21 cellular contexts compared by ENCODE assay signal in genomic region chrX:555589-556220, GRCh38.
DNase-seq lines count a peak whose midpoint lies in the region; TF ChIP-seq lines count a peak whose summit lies in the region.
"Had no signal": no experiment of that assay in that cellular context is flagged by ENCODE, and none has a peak within 500 bp of the region (broad histone marks: within the 10 kb centered on the region; RNA-seq: fewer than 3 reads in every experiment).

No MANE protein-coding gene starts in this region.

- no peaks in the 10 kb centered on the region for H3K27me3 ChIP-seq in osteoblast (ENCODE audit: insufficient read depth, low read length)

- no peaks in the 10 kb centered on the region for H3K4me1 ChIP-seq in osteoblast (ENCODE audit: insufficient read depth, low read length)
- H3K4me1 ChIP-seq: Caco-2 had no signal

- H4K20me1 ChIP-seq in osteoblast (ENCODE audit: insufficient read depth, low read length): no peaks in the 10 kb centered on the region

- DNase-seq in NCI-H1105 treated with DMSO at 0.1 percent for 48 hours (lab: John Stamatoyannopoulos, UW) (peak; percentile 26), NCI-H1105 (lab: John Stamatoyannopoulos, UW) (no peak), iPS-NIHi7 (ENCODE audit: extremely low spot score) (peak; percentile 5), osteoblast (ENCODE audit: insufficient read length, low spot score, missing footprints) (no peak), kidney tubule cell (ENCODE audit: low spot score) (no peak), NCI-H1930 (lab: John Stamatoyannopoulos, UW) (no peak), T-helper 2 cell (no peak)
- DNase-seq: CD8-positive, alpha-beta T cell; EL; GDM1; NCI-H1092 treated with DMSO at 0.1 percent for 48 hours; NCI-H146; NCI-H2029; NCI-H446 treated with DMSO at 0.1 percent for 48 hours; NCI-H526; SHP77 had no signal

- H3K27ac ChIP-seq in osteoblast (ENCODE audit: low read depth, low read length): no peak overlapping the region
- H3K27ac ChIP-seq: 22Rv1, C4-2B, RWPE1 had no signal

- no peaks in the 10 kb centered on the region for H3K9me3 ChIP-seq in osteoblast (ENCODE audit: low read depth, low read length)
- H3K9me3 ChIP-seq: Caco-2 had no signal

- H3K4me3 ChIP-seq in osteoblast (ENCODE audit: insufficient read depth, low read length): no peak overlapping the region
- H3K4me3 ChIP-seq: GM12878 had no signal

- peak overlapping the region; percentile 41 for H2AFZ ChIP-seq in osteoblast (ENCODE audit: low read length)

- no peaks in the 10 kb centered on the region for H3K79me2 ChIP-seq in osteoblast (ENCODE audit: insufficient read depth, low read length)

- peak overlapping the region; percentile 65 for H3K4me2 ChIP-seq in osteoblast (ENCODE audit: insufficient read depth, low read length)

- TF ChIP-seq CTCF in osteoblast (IDR thresholded peaks at IDR 0.05; ENCODE audit: extremely low read depth, low read depth, low read length): no peak

- no peaks in the 10 kb centered on the region for H3K36me3 ChIP-seq in osteoblast (ENCODE audit: insufficient read depth, low read length)

Comparison
In these comparisons a context has a peak if more than half of its experiments do, and no peak if none do; other contexts are left out.
1. DNase-seq: peak in NCI-H1105 treated with DMSO at 0.1 percent for 48 hours (single experiment) and iPS-NIHi7 (single experiment); none in NCI-H1105 (single experiment), osteoblast (single experiment), kidney tubule cell (single experiment), NCI-H1930 (0 of 2) and T-helper 2 cell (0 of 5).